In the genomic region with DNA sequence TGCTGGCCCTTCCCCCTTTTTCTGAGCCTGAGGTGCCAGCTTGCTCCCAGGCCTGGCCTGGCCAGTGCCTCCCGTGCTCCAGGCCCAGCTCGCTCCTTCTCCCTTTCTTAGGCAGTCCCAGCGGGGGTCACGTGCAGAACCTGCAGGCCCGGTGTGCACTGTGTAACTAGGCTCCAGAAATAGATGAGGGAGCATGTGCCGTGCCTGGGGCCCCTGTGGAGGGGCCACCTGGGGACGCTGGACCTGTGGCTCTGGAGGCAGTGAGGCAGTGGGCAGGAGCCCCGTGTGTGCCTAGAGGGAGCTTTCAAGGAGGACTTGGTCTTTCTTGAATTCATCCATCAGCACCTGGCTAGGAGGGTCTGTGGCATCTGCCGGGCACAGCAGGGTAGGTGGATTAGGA, we compare ENCODE assay signal across 21 cellular contexts.
"Had no signal": no experiment of that assay in that cellular context is flagged by ENCODE, and none has a peak within 500 bp of the region (broad histone marks: within the 10 kb centered on the region; RNA-seq: fewer than 3 reads in every experiment).

No MANE protein-coding gene starts in this region.

- DNase-seq: activated CD4-positive, alpha-beta T cell treated with anti-CD3 and anti-CD28 coated beads, Interleukin-2, amount 50 U/mL, for 48 hours; activated gamma-delta T cell treated with Interleukin-2 at 50 U/mL for 16 hours; activated naive CD8-positive, alpha-beta T cell treated with anti-CD3 and anti-CD28 coated beads for 36 hours; activated T-cell treated with anti-CD3 and anti-CD28 coated beads for 4 hours; amniotic stem cell; effector memory CD8-positive, alpha-beta T cell; esophagus squamous epithelium; foreskin fibroblast; hypothalamus; islet precursor cell; mesenchymal stem cell; naive thymus-derived CD4-positive, alpha-beta T cell; retina; stimulated activated CD4-positive, alpha-beta T cell treated with anti-CD3 and anti-CD28 coated beads, Interleukin-2, amount 100 ng/mL, for 24 hours; SW 1271; T-helper 2 cell; transverse colon; WERI-Rb-1 had no signal

- H3K36me3 ChIP-seq: transverse colon had no signal

- H3K4me1 ChIP-seq: transverse colon had no signal

- ATAC-seq: effector memory CD8-positive, alpha-beta T cell; naive thymus-derived CD4-positive, alpha-beta T cell had no signal

- H3K4me3 ChIP-seq: esophagus squamous epithelium, left lung, transverse colon had no signal

- H3K27me3 Mint-ChIP-seq: activated naive CD8-positive, alpha-beta T cell treated with anti-CD3 and anti-CD28 coated beads for 36 hours; effector memory CD8-positive, alpha-beta T cell; naive thymus-derived CD4-positive, alpha-beta T cell; stimulated activated naive CD8-positive, alpha-beta T cell treated with anti-CD3 and anti-CD28 coated beads, Interleukin-15, Interleukin-2, amounts not matched to agents 100 ng/mL and 50 ng/mL, for 24 hours had no signal

- H3K27me3 ChIP-seq: esophagus squamous epithelium, left lung, transverse colon had no signal

- H3K27ac Mint-ChIP-seq: activated naive CD8-positive, alpha-beta T cell treated with anti-CD3 and anti-CD28 coated beads for 36 hours; activated T-helper 1 cell treated with anti-CD3 and anti-CD28 coated beads, Interleukin-12 subunit alpha, Interleukin-12 subunit beta, Interleukin-2, Interleukin-4 antibody, amounts not matched to agents 30 ng/mL and 10 ng/mL and 1 ng/mL, durations not matched to agents 14 hours and 24 hours and 36 hours; effector memory CD8-positive, alpha-beta T cell; stimulated activated naive CD8-positive, alpha-beta T cell treated with anti-CD3 and anti-CD28 coated beads, Interleukin-15, Interleukin-2, amounts not matched to agents 100 ng/mL and 50 ng/mL, for 24 hours had no signal

- H3K9me3 Mint-ChIP-seq: activated naive CD8-positive, alpha-beta T cell treated with anti-CD3 and anti-CD28 coated beads for 36 hours; activated T-helper 1 cell treated with anti-CD3 and anti-CD28 coated beads, Interleukin-12 subunit alpha, Interleukin-12 subunit beta, Interleukin-2, Interleukin-4 antibody, amounts not matched to agents 30 ng/mL and 10 ng/mL and 1 ng/mL, durations not matched to agents 14 hours and 24 hours and 36 hours; effector memory CD8-positive, alpha-beta T cell; naive thymus-derived CD4-positive, alpha-beta T cell; stimulated activated naive CD8-positive, alpha-beta T cell treated with anti-CD3 and anti-CD28 coated beads, Interleukin-15, Interleukin-2, amounts not matched to agents 100 ng/mL and 50 ng/mL, for 24 hours had no signal

- H3K27ac ChIP-seq: transverse colon, WERI-Rb-1 had no signal

- H3K4me3 Mint-ChIP-seq: activated naive CD8-positive, alpha-beta T cell treated with anti-CD3 and anti-CD28 coated beads for 36 hours; activated T-helper 1 cell treated with anti-CD3 and anti-CD28 coated beads, Interleukin-12 subunit alpha, Interleukin-12 subunit beta, Interleukin-2, Interleukin-4 antibody, amounts not matched to agents 30 ng/mL and 10 ng/mL and 1 ng/mL, durations not matched to agents 14 hours and 24 hours and 36 hours; effector memory CD8-positive, alpha-beta T cell; naive thymus-derived CD4-positive, alpha-beta T cell; stimulated activated naive CD8-positive, alpha-beta T cell treated with anti-CD3 and anti-CD28 coated beads, Interleukin-15, Interleukin-2, amounts not matched to agents 100 ng/mL and 50 ng/mL, for 24 hours had no signal

- H3K9me3 ChIP-seq: esophagus squamous epithelium, left lung, transverse colon had no signal
